ENCODE assay signal across 23 cellular contexts in genomic region chr17:7228920-7229319, GRCh38. TPM values are rescaled to one million over a fixed set of nuclear protein-coding genes. Genes with fewer than 3 reads are reported as not detected.
A peak's percentile ranks its signal among the peaks of the same experiment; 100 is the strongest.
DNase-seq lines count a peak whose midpoint lies in the region; ATAC-seq, FAIRE-seq and TF ChIP-seq lines count a peak whose summit lies in the region.
"Had no signal": no experiment of that assay in that cellular context is flagged by ENCODE, and none has a peak within 500 bp of the region (broad histone marks: within the 10 kb centered on the region; RNA-seq: fewer than 3 reads in every experiment).

No MANE protein-coding gene starts in this region.

- ATAC-seq in Right ventricle myocardium inferior (no peak), left cardiac atrium (no peak), HG03439 (IDR thresholded peaks at IDR 0.05; ENCODE audit: unreplicated experiment) (no peak), HG03108 (IDR thresholded peaks at IDR 0.05; ENCODE audit: unreplicated experiment) (no peak)
- ATAC-seq: Panc1 had no signal

- DNase-seq in Right ventricle myocardium inferior (ENCODE audit: missing footprints) (peak; percentile 9), left cardiac atrium (no peak), bronchial epithelial cell (ENCODE audit: low read depth) (no peak), hepatocyte (ENCODE audit: low spot score) (no peak), suprapubic skin (ENCODE audit: low spot score in 2 of 2) (no peak), SIG-M5 (lab: John Stamatoyannopoulos, UW) (no peak)
- DNase-seq: CD4-positive, CD25-positive, alpha-beta regulatory T cell; COR-L47; DMS 273 treated with DMSO at 0.1 percent for 48 hours; GM23248; Kasumi-1; MM.1S; NCI-H1092; NCI-H1436 treated with DMSO at 0.1 percent for 48 hours; NCI-H2029; NCI-H2171; NCI-H526; SHP77 had no signal

- H3K9me2 ChIP-seq in hepatocyte (replicated peaks; ENCODE audit: insufficient read depth): no peaks in the 10 kb centered on the region

- H3K36me3 ChIP-seq in bronchial epithelial cell (ENCODE audit: control insufficient read depth, insufficient read depth, low read length): peaks cover 30% of the 10 kb centered on the region
- no peaks in the 10 kb centered on the region for H3K36me3 ChIP-seq in hepatocyte (replicated peaks; ENCODE audit: insufficient read depth, low read depth)
- H3K36me3 ChIP-seq in suprapubic skin: peaks cover 55% of the 10 kb centered on the region

- H3K4me3 ChIP-seq in bronchial epithelial cell (ENCODE audit: low read depth, low read length) (no peak overlapping the region), hepatocyte (no peak overlapping the region), suprapubic skin (no peak overlapping the region)
- H3K4me3 ChIP-seq: GM23248, HAP-1 had no signal

- H3K27ac ChIP-seq in hepatocyte (peak overlapping the region; percentile 40), suprapubic skin (peak overlapping the region; percentile 39)
- H3K27ac ChIP-seq: GM23248 had no signal

- H3K4me2 ChIP-seq in hepatocyte: no peak overlapping the region

- H3K79me2 ChIP-seq in hepatocyte: peaks cover 56% of the 10 kb centered on the region

- FAIRE-seq in bronchial epithelial cell (lab: Jason Lieb, UNC): peak; percentile 55
- FAIRE-seq: G401.6 had no signal

- H2AFZ ChIP-seq in hepatocyte: no peak overlapping the region
- H2AFZ ChIP-seq: GM23248 had no signal

- peaks cover 17% of the 10 kb centered on the region for H3K4me1 ChIP-seq in hepatocyte (ENCODE audit: insufficient read depth)
- peaks cover 37% of the 10 kb centered on the region for H3K4me1 ChIP-seq in suprapubic skin

- WGBS in hepatocyte (ENCODE audit: low lambda C conversion rate, missing lambda C conversion rate): 96% methylated on average over 14 of the region's 14 CpGs
- WGBS in suprapubic skin: 86% methylated on average over 14 of the region's 14 CpGs

- H4K20me1 ChIP-seq in hepatocyte (ENCODE audit: insufficient read depth, poor library complexity, severe bottlenecking): peaks cover 40% of the 10 kb centered on the region

- H3K27me3 ChIP-seq in bronchial epithelial cell (ENCODE audit: control insufficient read depth, insufficient read depth, low read length): no peaks in the 10 kb centered on the region
- no peaks in the 10 kb centered on the region for H3K27me3 ChIP-seq in hepatocyte
- no peaks in the 10 kb centered on the region for H3K27me3 ChIP-seq in suprapubic skin

- TF ChIP-seq CTCF in bronchial epithelial cell (IDR thresholded peaks at IDR 0.05; ENCODE audit: insufficient read depth, low read length, severe bottlenecking) (no peak), hepatocyte (IDR thresholded peaks at IDR 0.05; ENCODE audit: poor library complexity) (no peak), suprapubic skin (IDR thresholded peaks at IDR 0.05) (no peak)

- TF ChIP-seq EP300 in suprapubic skin (IDR thresholded peaks at IDR 0.05): no peak

- H3K9me3 ChIP-seq in hepatocyte (ENCODE audit: low read depth) (no peaks in the 10 kb centered on the region), suprapubic skin (no peaks in the 10 kb centered on the region)
- H3K9me3 ChIP-seq: HAP-1 had no signal

- no peak for TF ChIP-seq POLR2A in suprapubic skin (IDR thresholded peaks at IDR 0.05)

- intact Hi-C loops in Right ventricle myocardium inferior (cut with DNase I) (no loop called here), left cardiac atrium (cut with DNase I) (no loop called here)

RNA-seq across cellular contexts. Expression of gene DVL2, which starts 5.4 kb away (rescaled TPM):
- total RNA-seq in Right ventricle myocardium inferior: 20.0 TPM
- 10 to 100 TPM; 22.5 to 23.8 TPM for total RNA-seq in left cardiac atrium
- total RNA-seq in bronchial epithelial cell: 52.1 and 55.3 TPM in 2 replicates
- total RNA-seq in hepatocyte: 56.1 and 62.1 TPM in 2 replicates
- polyA plus RNA-seq in hepatocyte: 74.6 and 74.7 TPM in 2 replicates
- 10 to 100 TPM; 53.2 to 78.1 (median 55.5) TPM for total RNA-seq in suprapubic skin

RNA-seq across cellular contexts. Expression of gene ACADVL, which starts 9.2 kb away (rescaled TPM):
- 2,192 TPM for total RNA-seq in Right ventricle myocardium inferior
- total RNA-seq in left cardiac atrium: 1,000 to 10,000 TPM in 1 of 2 donors, 100 to 1,000 TPM in 1; 891 to 1,101 TPM
- total RNA-seq in bronchial epithelial cell: 216 and 277 TPM in 2 replicates
- total RNA-seq in hepatocyte: 298 and 469 TPM in 2 replicates
- polyA plus RNA-seq in hepatocyte: 1,250 and 1,676 TPM in 2 replicates
- 1,000 to 10,000 TPM in 1 of 4 donors, 100 to 1,000 TPM in 3; 565 to 1,687 (median 703) TPM for total RNA-seq in suprapubic skin

RNA-seq across cellular contexts. Expression of gene DLG4, which starts 9.3 kb away (rescaled TPM):
- 20.6 TPM for total RNA-seq in Right ventricle myocardium inferior
- total RNA-seq in left cardiac atrium: 10 to 100 TPM; 21.3 to 22.9 TPM
- 1.8 and 1.9 TPM in 2 replicates for total RNA-seq in bronchial epithelial cell
- total RNA-seq in hepatocyte: 8.4 and 10.7 TPM in 2 replicates
- polyA plus RNA-seq in hepatocyte: 2.9 and 7.6 TPM in 2 replicates
- 10 to 100 TPM in 1 of 4 donors, 1 to 10 TPM in 3; 2.9 to 12.7 (median 3.2) TPM for total RNA-seq in suprapubic skin

RNA-seq across cellular contexts. Expression of gene PHF23, which starts 10.3 kb away (rescaled TPM):
- total RNA-seq in Right ventricle myocardium inferior (23.3 TPM), left cardiac atrium (10 to 100 TPM; 18.5 to 27.5 TPM), bronchial epithelial cell (27.4 and 34.9 TPM in 2 replicates), hepatocyte (53.9 and 57.9 TPM in 2 replicates), suprapubic skin (10 to 100 TPM; 19.0 to 35.0 (median 29.1) TPM)
- 77.7 and 78.6 TPM in 2 replicates for polyA plus RNA-seq in hepatocyte

RNA-seq across cellular contexts. Expression of gene GABARAP, which starts 13.3 kb away (rescaled TPM):
- total RNA-seq in Right ventricle myocardium inferior: 444 TPM
- total RNA-seq in left cardiac atrium: 100 to 1,000 TPM; 459 to 475 TPM
- total RNA-seq in bronchial epithelial cell: 50.8 and 64.3 TPM in 2 replicates
- 309 and 327 TPM in 2 replicates for total RNA-seq in hepatocyte
- polyA plus RNA-seq in hepatocyte: 992 and 1,031 TPM in 2 replicates
- 100 to 1,000 TPM; 446 to 840 (median 533) TPM for total RNA-seq in suprapubic skin
